Comparison of ENCODE assay signal across 1 cellular context in genomic region chr10:117375360-117376147, GRCh38.
TF ChIP-seq lines count a peak whose summit lies in the region.

PDZD8 (minus strand) TSS chr10:117375440; CDS start chr10:117375227, 213 bp downstream.

TF ChIP-seq in HepG2, 621 proteins besides CTCF, POLR2A, EP300 and RAD21 (continued from another document and continues in another):
- no peak for TF ChIP-seq NR2C2 (CRISPR knock-in tag; IDR thresholded peaks at IDR 0.05; ENCODE audit: borderline replicate concordance)
- TF ChIP-seq HIVEP1 (CRISPR knock-in tag; IDR thresholded peaks at IDR 0.05): peak; percentile 89
- no peak; the same call in none of the 2 replicates for TF ChIP-seq NKX3-1 (CRISPR knock-in tag; IDR thresholded peaks at IDR 0.05)
- TF ChIP-seq GZF1 (CRISPR knock-in tag; IDR thresholded peaks at IDR 0.05): no peak; the same call in 1 of the 2 replicates
- peak; percentile 43; the same call in 1 of the 2 replicates for TF ChIP-seq ZNF350 (CRISPR knock-in tag; IDR thresholded peaks at IDR 0.05; ENCODE audit: borderline replicate concordance, low read depth)
- 0 out of 2 replicates have a peak, but pooled peaks have one; percentile 82 for TF ChIP-seq ZNF253 (CRISPR knock-in tag; IDR thresholded peaks at IDR 0.05; ENCODE audit: borderline replicate concordance)
- 0 out of 2 replicates have a peak, but pooled peaks have one; percentile 31 for TF ChIP-seq PLSCR1 (CRISPR knock-in tag; IDR thresholded peaks at IDR 0.05; ENCODE audit: borderline replicate concordance)
- peak; percentile 74 for TF ChIP-seq SKI (IDR thresholded peaks at IDR 0.05; ENCODE audit: partially characterized antibody)
- TF ChIP-seq ZNF451 (CRISPR knock-in tag; IDR thresholded peaks at IDR 0.05): no peak
- TF ChIP-seq HNRNPK (IDR thresholded peaks at IDR 0.05; ENCODE audit: low read depth, low read length, poor library complexity, severe bottlenecking): peak; percentile 66
- 0 out of 2 replicates have a peak, but pooled peaks have one; percentile 56 for TF ChIP-seq RFXAP (CRISPR knock-in tag; IDR thresholded peaks at IDR 0.05; ENCODE audit: borderline replicate concordance)
- 0 out of 2 replicates have a peak, but pooled peaks have one; percentile 49 for TF ChIP-seq DMTF1 (CRISPR knock-in tag; IDR thresholded peaks at IDR 0.05)
- no peak for TF ChIP-seq ZC3H4 (CRISPR knock-in tag; IDR thresholded peaks at IDR 0.05; ENCODE audit: borderline replicate concordance)
- TF ChIP-seq ZNF598 (CRISPR knock-in tag; IDR thresholded peaks at IDR 0.05; ENCODE audit: borderline replicate concordance): peak; percentile 12; the same call in 1 of the 2 replicates
- no peak for TF ChIP-seq ZIK1 (CRISPR knock-in tag; IDR thresholded peaks at IDR 0.05; ENCODE audit: borderline replicate concordance, low read depth)
- no peak for TF ChIP-seq FUBP1 (CRISPR knock-in tag; IDR thresholded peaks at IDR 0.05; ENCODE audit: borderline replicate concordance)
- TF ChIP-seq ZSCAN12 (CRISPR knock-in tag; IDR thresholded peaks at IDR 0.05): 0 out of 2 replicates have a peak, but pooled peaks have one; percentile 84
- no peak for TF ChIP-seq ZNF318 (CRISPR knock-in tag; IDR thresholded peaks at IDR 0.05)
- TF ChIP-seq PAX8 (CRISPR knock-in tag; IDR thresholded peaks at IDR 0.05; ENCODE audit: borderline replicate concordance): 0 out of 2 replicates have a peak, but pooled peaks have one; percentile 53
- TF ChIP-seq ZNF678 (CRISPR knock-in tag; IDR thresholded peaks at IDR 0.05): 0 out of 2 replicates have a peak, but pooled peaks have one; percentile 46
- TF ChIP-seq ZNF546 (CRISPR knock-in tag; conservative IDR thresholded peaks at IDR 0.05): 0 out of 2 replicates have a peak, but pooled peaks have one; percentile 58
- TF ChIP-seq ZBTB38 (CRISPR knock-in tag; IDR thresholded peaks at IDR 0.05): peak; percentile 52; the same call in 1 of the 2 replicates
- no peak for TF ChIP-seq TGIF2 (CRISPR knock-in tag; IDR thresholded peaks at IDR 0.05)
- no peak for TF ChIP-seq NCOA5 (CRISPR knock-in tag; IDR thresholded peaks at IDR 0.05)
- no peak; the same call in 1 of the 2 replicates for TF ChIP-seq MTF2 (CRISPR knock-in tag; IDR thresholded peaks at IDR 0.05; ENCODE audit: borderline replicate concordance)
- TF ChIP-seq SMARCC2 (IDR thresholded peaks at IDR 0.05): no peak
- TF ChIP-seq EZH2 (conservative IDR thresholded peaks at IDR 0.05; ENCODE audit: low read depth, low read length): no peak
- no peak for TF ChIP-seq NR2F1 (CRISPR knock-in tag; IDR thresholded peaks at IDR 0.05)
- TF ChIP-seq ZFP91 (CRISPR knock-in tag; IDR thresholded peaks at IDR 0.05; ENCODE audit: borderline replicate concordance): peak; percentile 75; the same call in 1 of the 2 replicates
- no peak for TF ChIP-seq ZNF326 (CRISPR knock-in tag; IDR thresholded peaks at IDR 0.05; ENCODE audit: borderline replicate concordance)
- TF ChIP-seq ARID4A (CRISPR knock-in tag; IDR thresholded peaks at IDR 0.05; ENCODE audit: borderline replicate concordance): peak; percentile 91
- TF ChIP-seq ELF4 (CRISPR knock-in tag; IDR thresholded peaks at IDR 0.05; ENCODE audit: borderline replicate concordance): no peak
- TF ChIP-seq ZNF432 (CRISPR knock-in tag; IDR thresholded peaks at IDR 0.05; ENCODE audit: borderline replicate concordance): no peak
- TF ChIP-seq NR2F2 (IDR thresholded peaks at IDR 0.05; ENCODE audit: borderline replicate concordance, low read depth): 0 out of 2 replicates have a peak, but pooled peaks have one; percentile 35
- TF ChIP-seq ZNF225 (CRISPR knock-in tag; IDR thresholded peaks at IDR 0.05): no peak; the same call in 1 of the 2 replicates
- TF ChIP-seq TBX3 (IDR thresholded peaks at IDR 0.05; ENCODE audit: borderline replicate concordance): no peak
- TF ChIP-seq ZKSCAN5 (CRISPR knock-in tag; IDR thresholded peaks at IDR 0.05): peak; percentile 48; the same call in 1 of the 2 replicates
- TF ChIP-seq ZNF713 (CRISPR knock-in tag; IDR thresholded peaks at IDR 0.05): 0 out of 2 replicates have a peak, but pooled peaks have one; percentile 74
- no peak; the same call in 1 of the 2 replicates for TF ChIP-seq RARA (CRISPR knock-in tag; IDR thresholded peaks at IDR 0.05)
